In genomic region chr6:30007132-30007764, GRCh38 we compare ENCODE assay signal across 8 cellular contexts. TPM values are rescaled to one million over a fixed set of nuclear protein-coding genes. Genes with fewer than 3 reads are reported as not detected.
DNase-seq lines count a peak whose midpoint lies in the region; ATAC-seq and TF ChIP-seq lines count a peak whose summit lies in the region.

No MANE protein-coding gene starts in this region.

- no peak overlapping the region for H3K27ac Mint-ChIP-seq in activated T-cell treated with anti-CD3 and anti-CD28 coated beads, Interleukin-2, amount 50 U/mL, for 24 hours

- peaks cover 14% of the 10 kb centered on the region for H3K27me3 ChIP-seq in GM23248 (replicated peaks; ENCODE audit: insufficient read depth)
- H3K27me3 ChIP-seq in heart left ventricle, result peaks cover 0 to 31% (median 10%) of the 10 kb centered on the region in 9 donors
- no peaks in the 10 kb centered on the region for H3K27me3 ChIP-seq in prostate gland (replicated peaks; ENCODE audit: insufficient read depth)

- peak overlapping the region; percentile 79 for H2AFZ ChIP-seq in GM23248

- no peaks in the 10 kb centered on the region for H3K4me1 ChIP-seq in GM23248 (ENCODE audit: insufficient read depth)
- H3K4me1 ChIP-seq in heart left ventricle, result peaks cover 0 to 19% (median 12%) of the 10 kb centered on the region in 12 donors
- no peaks in the 10 kb centered on the region for H3K4me1 ChIP-seq in prostate gland (replicated peaks)

- H4K20me1 ChIP-seq in GM23248 (ENCODE audit: insufficient read depth), result no peaks in the 10 kb centered on the region

- H3K27me3 Mint-ChIP-seq in activated T-cell treated with anti-CD3 and anti-CD28 coated beads, Interleukin-2, amount 50 U/mL, for 24 hours, result peaks cover 55% of the 10 kb centered on the region

- in situ Hi-C loops in GM23248 (cut with MboI), result loop anchor here (5.0 to 25.0 kb wide), 2 partner anchors 160 to 270 kb away; no protein-coding TSS in a partner anchor

- ATAC-seq in heart left ventricle (peak in 3 of 4 donors; percentile 17 to 32 (median 31)), GM19395 (IDR thresholded peaks at IDR 0.05; ENCODE audit: unreplicated experiment) (no peak), SK-N-SH treated with all-trans-retinoic acid at 6 μM for 48 hours (no peak)

- TF ChIP-seq CTCF in heart left ventricle (IDR thresholded peaks at IDR 0.05), result no peak
- TF ChIP-seq CTCF in prostate gland (IDR thresholded peaks at IDR 0.05), result no peak
- TF ChIP-seq CTCF in GM10266 (IDR thresholded peaks at IDR 0.05; ENCODE audit: control insufficient read depth, insufficient read depth, low read depth, missing control alignments), result no peak

- no peaks in the 10 kb centered on the region for H3K79me2 ChIP-seq in GM23248 (ENCODE audit: insufficient read depth)

- intact Hi-C loops in heart left ventricle (cut with DNase I) (loop anchor here in 2 of 10 donors (2.0 to 5.0 kb wide), 2 partner anchors 30 to 80 kb away; no protein-coding TSS in a partner anchor), prostate gland (cut with DNase I) (no loop called here)

- no peaks in the 10 kb centered on the region for H3K9me3 Mint-ChIP-seq in activated T-cell treated with anti-CD3 and anti-CD28 coated beads, Interleukin-2, amount 50 U/mL, for 24 hours

- H3K4me3 ChIP-seq in GM23248, result peak overlapping the region; percentile 57
- peak overlapping the region; percentile 43 to 82 (median 68) for H3K4me3 ChIP-seq in heart left ventricle
- peak overlapping the region; percentile 43 to 47 for H3K4me3 ChIP-seq in prostate gland

- no peaks in the 10 kb centered on the region for H3F3A ChIP-seq in GM23248 (ENCODE audit: insufficient read depth)

- H3K36me3 Mint-ChIP-seq in activated T-cell treated with anti-CD3 and anti-CD28 coated beads, Interleukin-2, amount 50 U/mL, for 24 hours (ENCODE audit: low read depth), result peaks cover 16% of the 10 kb centered on the region

- 16 to 18% methylated on average over 42 of the region's 42 CpGs for WGBS in GM23248 (ENCODE audit: low coverage in 1 of 2, low lambda C conversion rate in 2 of 2, missing lambda C conversion rate in 2 of 2), 2 experiments
- 6 to 49% (median 13%) methylated on average over 10 to 42 of the region's 42 CpGs for WGBS in heart left ventricle, 4 donors
- whole genome bisulfite sequencing in prostate gland, result 5% methylated on average over 42 of the region's 42 CpGs

- H3K9me3 ChIP-seq in GM23248 (ENCODE audit: low read depth), result no peaks in the 10 kb centered on the region
- H3K9me3 ChIP-seq in heart left ventricle, result no peaks in the 10 kb centered on the region
- no peaks in the 10 kb centered on the region for H3K9me3 ChIP-seq in prostate gland

- H3K4me1 Mint-ChIP-seq in activated T-cell treated with anti-CD3 and anti-CD28 coated beads, Interleukin-2, amount 50 U/mL, for 24 hours (ENCODE audit: low read depth), result peaks cover 18% of the 10 kb centered on the region

- H3K4me3 Mint-ChIP-seq in activated T-cell treated with anti-CD3 and anti-CD28 coated beads, Interleukin-2, amount 50 U/mL, for 24 hours, result peak overlapping the region; percentile 62

- DNase-seq in GM23248, result no peak
- DNase-seq in activated T-cell treated with anti-CD3 and anti-CD28 coated beads, Interleukin-2, amount 50 U/mL, for 24 hours, result peak; percentile 48
- DNase-seq in heart left ventricle, result peak in 4 of 5 donors; percentile 25 to 67 (median 28)
- peak; percentile 15 for DNase-seq in prostate gland (ENCODE audit: low spot score)
- no peak for DNase-seq in NCI-H524 (lab: John Stamatoyannopoulos, UW)
- no peak for DNase-seq in GM10266 (ENCODE audit: extremely low spot score)

- H3K4me2 ChIP-seq in GM23248 (ENCODE audit: unreplicated experiment), result peak overlapping the region; percentile 75

- H3K9ac ChIP-seq in GM23248, result 0 out of 2 replicates have a peak overlapping the region, but pooled peaks have one; percentile 13

- H3K27ac ChIP-seq in GM23248 (no peak overlapping the region), heart left ventricle (peak overlapping the region in 1 of 12 donors; percentile 47), prostate gland (peak overlapping the region in 1 of 2 donors; percentile 62)

- H3K36me3 ChIP-seq in GM23248 (ENCODE audit: low read depth) (no peaks in the 10 kb centered on the region), heart left ventricle (no peaks in the 10 kb centered on the region), prostate gland (no peaks in the 10 kb centered on the region)

- TF ChIP-seq POLR2A in heart left ventricle (IDR thresholded peaks at IDR 0.05), result no peak
- TF ChIP-seq POLR2A in prostate gland (IDR thresholded peaks at IDR 0.05), result no peak

- H3K9me2 ChIP-seq in GM23248 (ENCODE audit: insufficient read depth), result no peaks in the 10 kb centered on the region

TF ChIP-seq in SK-N-SH treated with all-trans-retinoic acid at 6 μM for 48 hours, 23 proteins besides CTCF, POLR2A, EP300 and RAD21 (continues in another document):
- TF ChIP-seq ZFP30 (CRISPR knock-in tag; IDR thresholded peaks at IDR 0.05) (no peak), ESRRG (CRISPR knock-in tag; IDR thresholded peaks at IDR 0.05) (no peak), CREB5 (CRISPR knock-in tag; IDR thresholded peaks at IDR 0.05; ENCODE audit: low read depth) (no peak), BACH2 (CRISPR knock-in tag; IDR thresholded peaks at IDR 0.05; ENCODE audit: borderline replicate concordance) (no peak), PPARA (CRISPR knock-in tag; IDR thresholded peaks at IDR 0.05; ENCODE audit: borderline replicate concordance) (no peak), ZNF70 (CRISPR knock-in tag; IDR thresholded peaks at IDR 0.05) (no peak), ARNTL (CRISPR knock-in tag; IDR thresholded peaks at IDR 0.05; ENCODE audit: borderline replicate concordance, low read depth) (no peak)
- TF ChIP-seq, protein P1, sequence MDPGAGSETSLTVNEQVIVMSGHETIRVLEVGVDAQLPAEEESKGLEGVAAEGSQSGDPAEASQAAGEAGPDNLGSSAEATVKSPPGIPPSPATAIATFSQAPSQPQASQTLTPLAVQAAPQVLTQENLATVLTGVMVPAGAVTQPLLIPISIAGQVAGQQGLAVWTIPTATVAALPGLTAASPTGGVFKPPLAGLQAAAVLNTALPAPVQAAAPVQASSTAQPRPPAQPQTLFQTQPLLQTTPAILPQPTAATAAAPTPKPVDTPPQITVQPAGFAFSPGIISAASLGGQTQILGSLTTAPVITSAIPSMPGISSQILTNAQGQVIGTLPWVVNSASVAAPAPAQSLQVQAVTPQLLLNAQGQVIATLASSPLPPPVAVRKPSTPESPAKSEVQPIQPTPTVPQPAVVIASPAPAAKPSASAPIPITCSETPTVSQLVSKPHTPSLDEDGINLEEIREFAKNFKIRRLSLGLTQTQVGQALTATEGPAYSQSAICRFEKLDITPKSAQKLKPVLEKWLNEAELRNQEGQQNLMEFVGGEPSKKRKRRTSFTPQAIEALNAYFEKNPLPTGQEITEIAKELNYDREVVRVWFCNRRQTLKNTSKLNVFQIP (CRISPR knock-in tag; IDR thresholded peaks at IDR 0.05; ENCODE audit: borderline replicate concordance, low read depth), result no peak
- TF ChIP-seq, protein P2, sequence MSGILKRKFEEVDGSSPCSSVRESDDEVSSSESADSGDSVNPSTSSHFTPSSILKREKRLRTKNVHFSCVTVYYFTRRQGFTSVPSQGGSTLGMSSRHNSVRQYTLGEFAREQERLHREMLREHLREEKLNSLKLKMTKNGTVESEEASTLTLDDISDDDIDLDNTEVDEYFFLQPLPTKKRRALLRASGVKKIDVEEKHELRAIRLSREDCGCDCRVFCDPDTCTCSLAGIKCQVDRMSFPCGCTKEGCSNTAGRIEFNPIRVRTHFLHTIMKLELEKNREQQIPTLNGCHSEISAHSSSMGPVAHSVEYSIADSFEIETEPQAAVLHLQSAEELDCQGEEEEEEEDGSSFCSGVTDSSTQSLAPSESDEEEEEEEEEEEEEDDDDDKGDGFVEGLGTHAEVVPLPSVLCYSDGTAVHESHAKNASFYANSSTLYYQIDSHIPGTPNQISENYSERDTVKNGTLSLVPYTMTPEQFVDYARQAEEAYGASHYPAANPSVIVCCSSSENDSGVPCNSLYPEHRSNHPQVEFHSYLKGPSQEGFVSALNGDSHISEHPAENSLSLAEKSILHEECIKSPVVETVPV (CRISPR knock-in tag; IDR thresholded peaks at IDR 0.05), result no peak

RNA-seq across cellular contexts. Expression of gene POLR1H, which starts 53.8 kb away (rescaled TPM):
- total RNA-seq in GM23248 (2014; rRNA removed; shearing (Covaris generic)), result 19.2 and 21.9 TPM in 2 replicates
- polyA plus RNA-seq in GM23248 (2016; fragmentation: Nextera tagmentation; extraction: Ambion mirVana) (31.7 and 32.1 TPM in 2 replicates), heart left ventricle (10 to 100 TPM; 20.9 to 46.1 TPM)
- total RNA-seq in heart left ventricle (10 to 100 TPM; 11.7 to 19.8 (median 14.7) TPM), prostate gland (10 to 100 TPM; 31.9 to 36.3 TPM)

RNA-seq across cellular contexts. Expression of gene PPP1R11, which starts 59.8 kb away (rescaled TPM):
- 40.2 and 44.1 TPM in 2 replicates for total RNA-seq in GM23248 (2014; rRNA removed; shearing (Covaris generic))
- polyA plus RNA-seq in GM23248 (2016; fragmentation: Nextera tagmentation; extraction: Ambion mirVana) (77.5 and 83.1 TPM in 2 replicates), heart left ventricle (10 to 100 TPM; 38.7 to 90.3 TPM)
- total RNA-seq in heart left ventricle (10 to 100 TPM; 41.6 to 64.7 (median 44.9) TPM), prostate gland (10 to 100 TPM; 49.7 to 59.3 TPM)

Comparison
In these comparisons a context has a peak if more than half of its experiments do, and no peak if none do; other contexts are left out.
1. DNase-seq: peak in activated T-cell treated with anti-CD3 and anti-CD28 coated beads, Interleukin-2, amount 50 U/mL, for 24 hours (single experiment), heart left ventricle (4 of 5) and prostate gland (single experiment); none in GM23248 (single experiment), NCI-H524 (0 of 2) and GM10266 (single experiment).
2. ATAC-seq: peak in heart left ventricle (3 of 4); none in GM19395 (single experiment) and SK-N-SH treated with all-trans-retinoic acid at 6 μM for 48 hours (single experiment).
3. Peak in every context shown above with its lines, with median percentiles within 50 percentile points of each other: H3K4me3 ChIP-seq.